8 cellular contexts compared by ENCODE assay signal in genomic region chr9:119365291-119366027, GRCh38. TPM values are rescaled to one million over a fixed set of nuclear protein-coding genes. Genes with fewer than 3 reads are reported as not detected.
A peak's percentile ranks its signal among the peaks of the same experiment; 100 is the strongest.
DNase-seq lines count a peak whose midpoint lies in the region; FAIRE-seq and TF ChIP-seq lines count a peak whose summit lies in the region.

No MANE protein-coding gene starts in this region.

- no peak overlapping the region for H2AFZ ChIP-seq in PC-9

- FAIRE-seq in GM12892 (lab: Jason Lieb, UNC): no peak

- H3K4me1 ChIP-seq in PC-9 (replicated peaks; ENCODE audit: insufficient read depth): no peaks in the 10 kb centered on the region
- peaks cover 13% of the 10 kb centered on the region for H3K4me1 ChIP-seq in suprapubic skin

- H3K9me3 ChIP-seq in PC-9 (ENCODE audit: insufficient read depth, low read depth) (no peaks in the 10 kb centered on the region), suprapubic skin (no peaks in the 10 kb centered on the region)

- H3K36me3 ChIP-seq in PC-9 (ENCODE audit: low read depth) (no peaks in the 10 kb centered on the region), suprapubic skin (no peaks in the 10 kb centered on the region)

- intact Hi-C loops in PC-9 (cut with micrococcal nuclease; ENCODE audit: unreplicated experiment): loop anchor here (2.0 to 10.0 kb wide), 3 partner anchors 841 to 1723 kb away; no protein-coding TSS in a partner anchor

- no peaks in the 10 kb centered on the region for H3K79me2 ChIP-seq in PC-9 (ENCODE audit: low read depth)

- peak; percentile 57 for TF ChIP-seq CTCF in PC-9 (conservative IDR thresholded peaks at IDR 0.05)
- TF ChIP-seq CTCF in suprapubic skin (IDR thresholded peaks at IDR 0.05): peak; percentile 14 to 23

- TF ChIP-seq EP300 in suprapubic skin (IDR thresholded peaks at IDR 0.05): no peak

- POLR2A ChIA-PET in PC-9 (lab: Charles Lee; ENCODE audit: unreplicated experiment): no interaction called here

- no peaks in the 10 kb centered on the region; the same call in 1 of the 2 replicates for H4K20me1 ChIP-seq in PC-9 (ENCODE audit: insufficient read depth)

- DNase-seq in Caki2 (ENCODE audit: low read depth): peak; percentile 26
- DNase-seq in HK-2 (ENCODE audit: unreplicated experiment): peak; percentile 40
- DNase-seq in PC-9: peak in 1 of 2 experiments; percentile 6
- peak; percentile 54 for DNase-seq in globus pallidus (ENCODE audit: low spot score)
- DNase-seq in suprapubic skin (ENCODE audit: low spot score in 2 of 2): no peak
- DNase-seq in stimulated activated CD4-positive, alpha-beta T cell treated with anti-CD3 and anti-CD28 coated beads, Interleukin-12 subunit alpha, Interleukin-12 subunit beta, amount 100 ng/mL, for 4 hours: no peak
- DNase-seq in GM12892 (ENCODE audit: insufficient read length): no peak
- no peak for DNase-seq in NOMO-1 treated with dmso at 0.1 percent for 144 hours (lab: John Stamatoyannopoulos, UW; ENCODE audit: unreplicated experiment)

- no peaks in the 10 kb centered on the region for H3F3A ChIP-seq in PC-9 (ENCODE audit: insufficient read depth, low read depth)

- in situ Hi-C loops in Caki2 (cut with HindIII; ENCODE audit: low pct_unique_long_range_greater_than_20kb, low sequenced_read_pairs): no loop called here

- CTCF ChIA-PET in PC-9 (lab: Charles Lee): interaction anchor here (1.0 kb wide), 1 partner anchor 948 kb away, joined by 3 read pairs; no protein-coding TSS in a partner anchor

- no peak overlapping the region for H3K4me3 ChIP-seq in PC-9
- H3K4me3 ChIP-seq in suprapubic skin: no peak overlapping the region

- H3K27ac ChIP-seq in PC-9: no peak overlapping the region
- H3K27ac ChIP-seq in suprapubic skin: no peak overlapping the region

- TF ChIP-seq POLR2A in suprapubic skin (IDR thresholded peaks at IDR 0.05) (no peak), GM12892 (IDR thresholded peaks at IDR 0.05; ENCODE audit: low read depth, low read length) (no peak)

- no peak overlapping the region for H3K4me2 ChIP-seq in PC-9

- H3K9me2 ChIP-seq in PC-9 (ENCODE audit: insufficient read depth): no peaks in the 10 kb centered on the region

- BruUV-seq in PC-9 (replicated peaks; lab: Mats Ljungman, UMichigan): no TSS peak

- H3K27me3 ChIP-seq in PC-9 (ENCODE audit: insufficient read depth, low read depth) (no peaks in the 10 kb centered on the region), suprapubic skin (peaks cover 38% of the 10 kb centered on the region)

- WGBS in suprapubic skin: 16% methylated on average over 9 of the region's 9 CpGs

RNA-seq across cellular contexts. Expression of gene BRINP1, which starts 3.8 kb away (rescaled TPM):
- 3.7 and 6.7 TPM in 2 replicates for total RNA-seq in Caki2 (2014; rRNA removed; shearing (Covaris generic); ENCODE audit: low replicate concordance)
- not detected in 2 replicates for total RNA-seq in PC-9 (2021)
- total RNA-seq in suprapubic skin: not detected
- polyA plus RNA-seq in GM12892 (2012; ENCODE audit: missing spikeins): not detected

Comparison
In these comparisons a context has a peak if more than half of its experiments do, and no peak if none do; other contexts are left out.
1. DNase-seq: peak in Caki2 (single experiment), HK-2 (single experiment) and globus pallidus (single experiment); none in suprapubic skin (0 of 2), stimulated activated CD4-positive, alpha-beta T cell treated with anti-CD3 and anti-CD28 coated beads, Interleukin-12 subunit alpha, Interleukin-12 subunit beta, amount 100 ng/mL, for 4 hours (single experiment), GM12892 (single experiment) and NOMO-1 treated with dmso at 0.1 percent for 144 hours (single experiment).